ENCODE assay signal across 12 cellular contexts in the genomic region with DNA sequence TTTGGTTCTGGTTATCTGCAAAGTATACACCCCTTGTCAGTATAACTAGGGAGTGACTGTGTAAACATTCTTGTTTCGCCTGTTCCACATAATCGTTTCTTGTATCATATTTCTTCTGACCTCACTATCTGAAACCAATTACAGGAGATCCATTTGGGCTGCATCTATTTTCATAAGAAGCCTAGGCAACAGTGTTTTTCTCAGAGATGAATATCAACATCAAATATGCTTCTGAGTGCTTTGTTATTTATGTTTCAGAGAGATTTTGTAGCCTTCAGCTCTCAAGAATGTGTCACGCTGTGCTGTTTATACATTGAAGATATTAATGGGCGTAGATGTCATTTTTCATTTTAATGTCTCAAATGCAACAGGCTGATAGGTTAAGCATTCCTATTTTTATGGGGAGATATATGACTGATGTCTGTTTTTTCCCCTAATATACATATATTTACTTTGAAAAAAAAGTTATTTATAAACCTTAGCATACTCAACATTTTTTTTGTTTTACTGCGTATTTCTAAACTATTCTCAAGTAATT.
DNase-seq lines count a peak whose midpoint lies in the region; ATAC-seq and TF ChIP-seq lines count a peak whose summit lies in the region.
"Had no signal": no experiment of that assay in that cellular context is flagged by ENCODE, and none has a peak within 500 bp of the region (broad histone marks: within the 10 kb centered on the region; RNA-seq: fewer than 3 reads in every experiment).

No MANE protein-coding gene starts in this region.

- POLR2A ChIA-PET in BJ (lab: Charles Lee), result no interaction called here

- no peak overlapping the region for H3K4me3 ChIP-seq in BJ (ENCODE audit: low read depth, low read length)
- no peak overlapping the region for H3K4me3 ChIP-seq in gastroesophageal sphincter
- no peak overlapping the region for H3K4me3 ChIP-seq in lower leg skin (ENCODE audit: low read depth, poor library complexity, severe bottlenecking)
- no peak overlapping the region for H3K4me3 ChIP-seq in testis
- H3K4me3 ChIP-seq: BLaER1, K562 had no signal

- CTCF ChIA-PET in BJ (lab: Yijun Ruan, JAX), result no interaction called here

- DNase-seq in BJ (ENCODE audit: low read depth) (peak; percentile 44), NCI-H1105 (lab: John Stamatoyannopoulos, UW) (peak; percentile 59), SW480 (ENCODE audit: low spot score) (peak; percentile 7), iris pigment epithelial cell (ENCODE audit: low read depth) (peak; percentile 26), lower leg skin (ENCODE audit: low spot score in 2 of 2) (no peak), iPS-NIHi11 (ENCODE audit: low spot score) (no peak), testis (no peak)
- DNase-seq: activated CD8-positive, alpha-beta memory T cell treated with anti-CD3 and anti-CD28 coated beads for 24 hours; activated naive CD4-positive, alpha-beta T cell treated with anti-CD3 and anti-CD28 coated beads, Interleukin-2, amount 50 U/mL, for 16 hours had no signal

- 17 to 24% methylated on average over 5 of the region's 5 CpGs for WGBS in gastroesophageal sphincter (ENCODE audit: low coverage in 1 of 2), 2 donors
- WGBS in lower leg skin, 2 donors, result 25 to 28% methylated on average over 5 of the region's 5 CpGs
- 60 to 72% methylated on average over 5 of the region's 5 CpGs for WGBS in testis, 2 donors

- intact Hi-C loops in lower leg skin (cut with DNase I; ENCODE audit: low total_unique reads) (no loop called here), testis (cut with DNase I; ENCODE audit: low total_unique reads) (no loop called here)

- H3K9me3 ChIP-seq in gastroesophageal sphincter, result no peaks in the 10 kb centered on the region
- H3K9me3 ChIP-seq in testis, result no peaks in the 10 kb centered on the region
- H3K9me3 ChIP-seq: BLaER1 had no signal

- H3K4me1 ChIP-seq in gastroesophageal sphincter, result peaks cover 2 to 45% (median 4%) of the 10 kb centered on the region in 3 donors
- no peaks in the 10 kb centered on the region for H3K4me1 ChIP-seq in testis
- H3K4me1 ChIP-seq: BLaER1 had no signal

- H3K36me3 ChIP-seq in BJ (ENCODE audit: control insufficient read depth, insufficient read depth, low read length) (no peaks in the 10 kb centered on the region), gastroesophageal sphincter (no peaks in the 10 kb centered on the region), testis (ENCODE audit: low read depth, missing control alignments) (no peaks in the 10 kb centered on the region)
- H3K36me3 ChIP-seq: BLaER1 had no signal

- peak overlapping the region in 2 of 4 donors; percentile 4 to 30 for H3K27ac ChIP-seq in gastroesophageal sphincter
- H3K27ac ChIP-seq in testis, result no peak overlapping the region
- H3K27ac ChIP-seq: BLaER1 had no signal

- no peak for TF ChIP-seq POLR2A in gastroesophageal sphincter (IDR thresholded peaks at IDR 0.05)
- no peak for TF ChIP-seq POLR2A in lower leg skin (IDR thresholded peaks at IDR 0.05)
- no peak for TF ChIP-seq POLR2A in testis (IDR thresholded peaks at IDR 0.05)

- no peak for TF ChIP-seq EP300 in gastroesophageal sphincter (IDR thresholded peaks at IDR 0.05)

- no peak for ATAC-seq in gastroesophageal sphincter
- ATAC-seq: K562 had no signal

- H3K27me3 ChIP-seq in BJ (ENCODE audit: control insufficient read depth, insufficient read depth, low read length) (no peaks in the 10 kb centered on the region), gastroesophageal sphincter (no peaks in the 10 kb centered on the region), testis (no peaks in the 10 kb centered on the region)
- H3K27me3 ChIP-seq: BLaER1 had no signal

- no peak for TF ChIP-seq CTCF in BJ (IDR thresholded peaks at IDR 0.05; ENCODE audit: insufficient read depth, low read depth, low read length)
- no peak for TF ChIP-seq CTCF in gastroesophageal sphincter (IDR thresholded peaks at IDR 0.05)
- no peak for TF ChIP-seq CTCF in lower leg skin (IDR thresholded peaks at IDR 0.05)
- no peak for TF ChIP-seq CTCF in testis (IDR thresholded peaks at IDR 0.05)

Comparison
In these comparisons a context has a peak if more than half of its experiments do, and no peak if none do; other contexts are left out.
1. DNase-seq: peak in BJ (single experiment), NCI-H1105 (single experiment), SW480 (single experiment) and iris pigment epithelial cell (single experiment); none in lower leg skin (0 of 2), iPS-NIHi11 (single experiment) and testis (single experiment).